In genomic region chr1:167043752-167044488, GRCh38 we compare ENCODE assay signal across 8 cellular contexts. TPM values are rescaled to one million over a fixed set of nuclear protein-coding genes. Genes with fewer than 3 reads are reported as not detected.
DNase-seq lines count a peak whose midpoint lies in the region; ATAC-seq and TF ChIP-seq lines count a peak whose summit lies in the region.

No MANE protein-coding gene starts in this region.

- intact Hi-C loops in esophagus muscularis mucosa (cut with DNase I), result no loop called here
- intact Hi-C loops in testis (cut with DNase I; ENCODE audit: low total_unique reads), result no loop called here

- no peak for TF ChIP-seq EP300 in esophagus muscularis mucosa (IDR thresholded peaks at IDR 0.05)

- TF ChIP-seq CTCF in AG10803 (conservative IDR thresholded peaks at IDR 0.05; ENCODE audit: low read length) (no peak), esophagus muscularis mucosa (IDR thresholded peaks at IDR 0.05) (no peak), neutrophil (IDR thresholded peaks at IDR 0.05) (no peak), testis (IDR thresholded peaks at IDR 0.05) (no peak)

- ATAC-seq in GM19324 (IDR thresholded peaks at IDR 0.05; ENCODE audit: low FRiP score, unreplicated experiment) (peak; percentile 73), HG03439 (IDR thresholded peaks at IDR 0.05; ENCODE audit: unreplicated experiment) (peak; percentile 97)

- DNase-seq in AG10803 (ENCODE audit: low read depth), result peak; percentile 11
- peak; percentile 86 for DNase-seq in NCI-H526 treated with DMSO at 0.1 percent for 48 hours (lab: John Stamatoyannopoulos, UW)
- DNase-seq in activated CD8-positive, alpha-beta memory T cell treated with anti-CD3 and anti-CD28 coated beads, Interleukin-2, amount 50 U/mL, for 4 hours, result peak; percentile 59
- peak; percentile 91 for DNase-seq in esophagus muscularis mucosa (ENCODE audit: extremely low spot score)
- DNase-seq in testis, result peak; percentile 85

- H3K4me1 ChIP-seq in esophagus muscularis mucosa (peaks cover 4 to 13% (median 9%) of the 10 kb centered on the region in 4 donors), neutrophil (ENCODE audit: control insufficient read depth in 1 of 2, insufficient read depth in 1 of 2, low read depth in 1 of 2, low read length in 1 of 2) (peaks cover 0 to 8% of the 10 kb centered on the region in 2 experiments), testis (no peaks in the 10 kb centered on the region)

- peaks cover 0 to 3% (median 0%) of the 10 kb centered on the region in 4 donors for H3K27me3 ChIP-seq in esophagus muscularis mucosa
- H3K27me3 ChIP-seq in neutrophil, result no peaks in the 10 kb centered on the region
- no peaks in the 10 kb centered on the region for H3K27me3 ChIP-seq in testis

- H3K36me3 ChIP-seq in esophagus muscularis mucosa (no peaks in the 10 kb centered on the region), neutrophil (no peaks in the 10 kb centered on the region), testis (ENCODE audit: low read depth, missing control alignments) (no peaks in the 10 kb centered on the region)

- no peak overlapping the region for H3K4me3 ChIP-seq in AG10803 (ENCODE audit: low read length)
- peak overlapping the region; percentile 39 to 57 (median 48) for H3K4me3 ChIP-seq in esophagus muscularis mucosa
- H3K4me3 ChIP-seq in neutrophil (ENCODE audit: low read depth in 1 of 2, low read length in 1 of 2), result peak overlapping the region; percentile 49 to 57
- H3K4me3 ChIP-seq in testis, result peak overlapping the region in 1 of 2 donors; percentile 51

- H3K27ac ChIP-seq in esophagus muscularis mucosa (replicated peaks in 1 of 4), result peak overlapping the region in 1 of 4 donors; percentile 19
- no peak overlapping the region for H3K27ac ChIP-seq in neutrophil
- H3K27ac ChIP-seq in testis, result no peak overlapping the region

- TF ChIP-seq POLR2A in esophagus muscularis mucosa (IDR thresholded peaks at IDR 0.05; ENCODE audit: low read depth) (no peak), testis (IDR thresholded peaks at IDR 0.05) (no peak)

- 18% methylated on average over 10 of the region's 21 CpGs for WGBS in esophagus muscularis mucosa
- 2 to 5% methylated on average over 20 to 21 of the region's 21 CpGs for WGBS in testis, 2 donors

- H3K9me3 ChIP-seq in esophagus muscularis mucosa, result no peaks in the 10 kb centered on the region
- H3K9me3 ChIP-seq in neutrophil, result no peaks in the 10 kb centered on the region
- no peaks in the 10 kb centered on the region for H3K9me3 ChIP-seq in testis

RNA-seq across cellular contexts. Expression of gene GPA33, which starts 46.3 kb away (rescaled TPM):
- total RNA-seq in esophagus muscularis mucosa (under 1 TPM in 1 of 4 donors, not detected in 3; 0.57 TPM), testis (under 1 TPM; 0.62 to 0.63 TPM)
- polyA plus RNA-seq in testis (ENCODE audit: insufficient read depth, low read depth, low replicate concordance), result 1.1 TPM

RNA-seq across cellular contexts. Expression of gene STYXL2, which starts 50.0 kb away (rescaled TPM):
- total RNA-seq in esophagus muscularis mucosa (under 1 TPM in 2 of 4 donors, not detected in 2; 0.32 to 0.46 TPM), testis (1 to 10 TPM in 1 of 2 donors, under 1 TPM in 1; 0.19 to 1.0 TPM)
- 0.99 TPM for polyA plus RNA-seq in testis (ENCODE audit: insufficient read depth, low read depth, low replicate concordance)

RNA-seq across cellular contexts. Expression of gene MAEL, which starts 54.8 kb away (rescaled TPM):
- total RNA-seq in esophagus muscularis mucosa (1 to 10 TPM in 3 of 4 donors, under 1 TPM in 1; 0.83 to 2.3 (median 1.2) TPM), testis (100 to 1,000 TPM; 113 to 181 TPM)
- 333 TPM for polyA plus RNA-seq in testis (ENCODE audit: insufficient read depth, low read depth, low replicate concordance)

Comparison
In these comparisons a context has a peak if more than half of its experiments do, and no peak if none do; other contexts are left out.
1. DNase-seq: peak in every context shown above with its lines; median percentile 91 in esophagus muscularis mucosa; 86 in NCI-H526 treated with DMSO at 0.1 percent for 48 hours; 85 in testis; 59 in activated CD8-positive, alpha-beta memory T cell treated with anti-CD3 and anti-CD28 coated beads, Interleukin-2, amount 50 U/mL, for 4 hours; 11 in AG10803.
2. RNA of gene MAEL, which starts 54.8 kb away (total RNA-seq): 113 to 181 TPM in testis; 0.83 to 2.3 TPM in esophagus muscularis mucosa; every median in the first group is over 10 times any median in the second.